ENCODE assay signal across 13 cellular contexts in genomic region chr17:9985622-9986021, GRCh38.
A peak's percentile ranks its signal among the peaks of the same experiment; 100 is the strongest.
DNase-seq lines count a peak whose midpoint lies in the region; ATAC-seq and TF ChIP-seq lines count a peak whose summit lies in the region.
"Had no signal": no experiment of that assay in that cellular context is flagged by ENCODE, and none has a peak within 500 bp of the region (broad histone marks: within the 10 kb centered on the region; RNA-seq: fewer than 3 reads in every experiment).

No MANE protein-coding gene starts in this region.

- no peak for ATAC-seq in central memory CD8-positive, alpha-beta T cell (replicated peaks; ENCODE audit: extremely low read depth, poor library complexity, severe bottlenecking)
- ATAC-seq in activated CD8-positive, alpha-beta T cell treated with anti-CD3 and anti-CD28 coated beads for 36 hours, result no peak
- ATAC-seq: A549 had no signal

- peak overlapping the region; percentile 72 for H3K27ac ChIP-seq in BLaER1
- H3K27ac ChIP-seq in neutrophil, result peak overlapping the region; percentile 84
- H3K27ac ChIP-seq in substantia nigra (ENCODE audit: low read depth, low read length, poor library complexity, severe bottlenecking), result peak overlapping the region; percentile 30
- H3K27ac ChIP-seq: 22Rv1, A549 had no signal

- H3K4me2 ChIP-seq in BLaER1, result peak overlapping the region; percentile 73
- H3K4me2 ChIP-seq: A549 had no signal

- H3K4me1 Mint-ChIP-seq in central memory CD8-positive, alpha-beta T cell, result peaks cover 21% of the 10 kb centered on the region
- H3K4me1 Mint-ChIP-seq in activated CD8-positive, alpha-beta T cell treated with anti-CD3 and anti-CD28 coated beads for 36 hours (ENCODE audit: low read depth), result no peaks in the 10 kb centered on the region

- H3K9me3 ChIP-seq in BLaER1, result peaks cover 5% of the 10 kb centered on the region
- no peaks in the 10 kb centered on the region for H3K9me3 ChIP-seq in neutrophil
- H3K9me3 ChIP-seq in MG63, result no peaks in the 10 kb centered on the region
- H3K9me3 ChIP-seq: A549, Caco-2, HAP-1 had no signal

- CTCF ChIA-PET in activated CD8-positive, alpha-beta T cell treated with anti-CD3 and anti-CD28 coated beads for 36 hours (lab: Charles Lee), result no interaction called here

- H3K27me3 ChIP-seq in BLaER1 (no peaks in the 10 kb centered on the region), neutrophil (no peaks in the 10 kb centered on the region), MG63 (no peaks in the 10 kb centered on the region)

- H3K27me3 Mint-ChIP-seq in central memory CD8-positive, alpha-beta T cell, result no peaks in the 10 kb centered on the region
- peaks cover 1% of the 10 kb centered on the region for H3K27me3 Mint-ChIP-seq in activated CD8-positive, alpha-beta T cell treated with anti-CD3 and anti-CD28 coated beads for 36 hours
- H3K27me3 Mint-ChIP-seq: CD4-positive, alpha-beta T cell had no signal

- H3K36me3 ChIP-seq in BLaER1 (peaks cover 13% of the 10 kb centered on the region), neutrophil (peaks cover 8% of the 10 kb centered on the region), MG63 (no peaks in the 10 kb centered on the region)
- H3K36me3 ChIP-seq: HAP-1 had no signal

- TF ChIP-seq CTCF in neutrophil (IDR thresholded peaks at IDR 0.05), result no peak
- TF ChIP-seq CTCF in activated CD8-positive, alpha-beta T cell treated with anti-CD3 and anti-CD28 coated beads for 36 hours (IDR thresholded peaks at IDR 0.05), result no peak

- peak overlapping the region; percentile 9 for H3K27ac Mint-ChIP-seq in central memory CD8-positive, alpha-beta T cell (ENCODE audit: low read depth)
- H3K27ac Mint-ChIP-seq in activated CD8-positive, alpha-beta T cell treated with anti-CD3 and anti-CD28 coated beads for 36 hours, result no peak overlapping the region
- H3K27ac Mint-ChIP-seq: CD4-positive, alpha-beta T cell had no signal

- H3K4me3 Mint-ChIP-seq in central memory CD8-positive, alpha-beta T cell, result no peak overlapping the region
- no peak overlapping the region for H3K4me3 Mint-ChIP-seq in activated CD8-positive, alpha-beta T cell treated with anti-CD3 and anti-CD28 coated beads for 36 hours
- H3K4me3 Mint-ChIP-seq: CD4-positive, alpha-beta T cell had no signal

- H3K36me3 Mint-ChIP-seq in central memory CD8-positive, alpha-beta T cell (ENCODE audit: insufficient read depth), result peaks cover 2% of the 10 kb centered on the region
- H3K36me3 Mint-ChIP-seq in activated CD8-positive, alpha-beta T cell treated with anti-CD3 and anti-CD28 coated beads for 36 hours (ENCODE audit: low read depth), result no peaks in the 10 kb centered on the region

- POLR2A ChIA-PET in activated CD8-positive, alpha-beta T cell treated with anti-CD3 and anti-CD28 coated beads for 36 hours (lab: Charles Lee), result no interaction called here

- no peak for DNase-seq in central memory CD8-positive, alpha-beta T cell (ENCODE audit: low spot score in 2 of 2)
- no peak for DNase-seq in substantia nigra (lab: John Stamatoyannopoulos, UW)
- DNase-seq in HuH-7.5 (ENCODE audit: low spot score), result no peak
- no peak for DNase-seq in activated CD8-positive, alpha-beta T cell treated with anti-CD3 and anti-CD28 coated beads for 36 hours
- no peak for DNase-seq in MG63
- DNase-seq: C1 segment of cervical spinal cord; Caco-2; CD4-positive, alpha-beta T cell had no signal

- H3K9me3 Mint-ChIP-seq in central memory CD8-positive, alpha-beta T cell, result peaks cover 5% of the 10 kb centered on the region
- H3K9me3 Mint-ChIP-seq in activated CD8-positive, alpha-beta T cell treated with anti-CD3 and anti-CD28 coated beads for 36 hours, result no peaks in the 10 kb centered on the region
- H3K9me3 Mint-ChIP-seq: CD4-positive, alpha-beta T cell had no signal

- intact Hi-C loops in activated CD8-positive, alpha-beta T cell treated with anti-CD3 and anti-CD28 coated beads for 36 hours (cut with micrococcal nuclease), result no loop called here

- H3K4me1 ChIP-seq in BLaER1, result peaks cover 76% of the 10 kb centered on the region
- peaks cover 58 to 63% of the 10 kb centered on the region in 2 experiments for H3K4me1 ChIP-seq in neutrophil (ENCODE audit: control insufficient read depth in 1 of 2, insufficient read depth in 1 of 2, low read depth in 1 of 2, low read length in 1 of 2)
- H3K4me1 ChIP-seq: A549, Caco-2, HAP-1 had no signal

- 0 out of 2 replicates have a peak overlapping the region, but pooled peaks have one; percentile 12 for H3K9ac ChIP-seq in BLaER1

- H3K4me3 ChIP-seq in BLaER1 (no peak overlapping the region), neutrophil (ENCODE audit: low read depth in 1 of 2, low read length in 1 of 2) (peak overlapping the region; percentile 15 to 18), MG63 (no peak overlapping the region)
- H3K4me3 ChIP-seq: A549, HAP-1 had no signal

- peaks cover 21% of the 10 kb centered on the region for H4K20me1 ChIP-seq in BLaER1

Comparison
In these comparisons a context has a peak if more than half of its experiments do, and no peak if none do; other contexts are left out.
1. H3K27ac ChIP-seq: peak in every context shown above with its lines; median percentile 84 in neutrophil; 72 in BLaER1; 30 in substantia nigra.
2. H3K4me3 ChIP-seq: peak in neutrophil (2 of 2); none in BLaER1 (single experiment) and MG63 (single experiment).